ENCODE assay signal across 19 cellular contexts in genomic region chr5:149677721-149678120, GRCh38. TPM values are rescaled to one million over a fixed set of nuclear protein-coding genes. Genes with fewer than 3 reads are reported as not detected.
DNase-seq lines count a peak whose midpoint lies in the region; ATAC-seq, FAIRE-seq and TF ChIP-seq lines count a peak whose summit lies in the region.
"Had no signal": no experiment of that assay in that cellular context is flagged by ENCODE, and none has a peak within 500 bp of the region (broad histone marks: within the 10 kb centered on the region; RNA-seq: fewer than 3 reads in every experiment).

No MANE protein-coding gene starts in this region.

- no peak for TF ChIP-seq EP300 in GM12878 (IDR thresholded peaks at IDR 0.05; ENCODE audit: borderline replicate concordance in 1 of 2, control insufficient read depth in 1 of 2, low read depth in 2 of 2, low read length in 2 of 2)

- TF ChIP-seq RAD21 in GM12878 (IDR thresholded peaks at IDR 0.05; ENCODE audit: insufficient read depth, low read depth, low read length): no peak

- H3K4me2 ChIP-seq in GM12878 (ENCODE audit: control insufficient read depth, insufficient read depth): no peak overlapping the region

- no peaks in the 10 kb centered on the region for H3K9me3 ChIP-seq in GM12878 (replicated peaks; ENCODE audit: control insufficient read depth, insufficient read depth, low read length)
- no peaks in the 10 kb centered on the region for H3K9me3 ChIP-seq in left lung
- no peaks in the 10 kb centered on the region for H3K9me3 ChIP-seq in tibial artery
- no peaks in the 10 kb centered on the region for H3K9me3 ChIP-seq in esophagus squamous epithelium
- H3K9me3 ChIP-seq: mucosa of descending colon, neutrophil, SJCRH30 had no signal

- ATAC-seq in GM12878: peak; percentile 14
- ATAC-seq in left lung: peak; percentile 4
- ATAC-seq in HG03457 (IDR thresholded peaks at IDR 0.05; ENCODE audit: unreplicated experiment): no peak
- ATAC-seq in activated CD8-positive, alpha-beta memory T cell treated with anti-CD3 and anti-CD28 coated beads, Interleukin-2, amount 10 ng/mL, durations not matched to agents 7 days and 5 days: no peak
- ATAC-seq: mucosa of descending colon had no signal

- H2AFZ ChIP-seq in GM12878 (ENCODE audit: control insufficient read depth, low read depth, low read length): no peak overlapping the region

- H3K27me3 ChIP-seq in GM12878 (replicated peaks in 1 of 2; ENCODE audit: control insufficient read depth in 2 of 2, insufficient read depth in 2 of 2, low read length in 1 of 2): no peaks in the 10 kb centered on the region
- H3K27me3 ChIP-seq in left lung: no peaks in the 10 kb centered on the region
- no peaks in the 10 kb centered on the region for H3K27me3 ChIP-seq in tibial artery
- H3K27me3 ChIP-seq in esophagus squamous epithelium: no peaks in the 10 kb centered on the region
- H3K27me3 ChIP-seq: BE2C, neutrophil had no signal

- H3K4me1 ChIP-seq in GM12878 (ENCODE audit: control insufficient read depth, insufficient read depth, low read length): peaks cover 40% of the 10 kb centered on the region
- H3K4me1 ChIP-seq in left lung: peaks cover 0 to 50% of the 10 kb centered on the region in 2 donors
- no peaks in the 10 kb centered on the region for H3K4me1 ChIP-seq in tibial artery
- H3K4me1 ChIP-seq in esophagus squamous epithelium: peaks cover 3 to 45% (median 13%) of the 10 kb centered on the region in 3 donors
- H3K4me1 ChIP-seq: HAP-1, SJCRH30 had no signal

- H3K27ac ChIP-seq in GM12878 (ENCODE audit: control insufficient read depth, insufficient read depth) (no peak overlapping the region), left lung (peak overlapping the region in 1 of 2 donors; percentile 10), tibial artery (no peak overlapping the region), esophagus squamous epithelium (no peak overlapping the region)
- H3K27ac ChIP-seq: neutrophil, SJCRH30 had no signal

- no peaks in the 10 kb centered on the region for H3K79me2 ChIP-seq in GM12878 (ENCODE audit: control insufficient read depth, insufficient read depth, low read length)

- DNase-seq in MV-4-11 (lab: John Stamatoyannopoulos, UW) (peak; percentile 95), GM12878 (ENCODE audit: low read depth, low spot score) (peak; percentile 23), left lung (peak; percentile 53 to 81), tibial artery (peak; percentile 49 to 74), esophagus squamous epithelium (lab: John Stamatoyannopoulos, UW) (no peak)
- no peak for DNase-seq in activated CD8-positive, alpha-beta memory T cell treated with anti-CD3 and anti-CD28 coated beads, Interleukin-2, amount 10 ng/mL, durations not matched to agents 7 days and 5 days
- DNase-seq: activated effector memory CD4-positive, alpha-beta T cell treated with anti-CD3 and anti-CD28 coated beads, Interleukin-2, amount 50 U/mL, for 16 hours; BE2C; DMS53; mucosa of descending colon; NCI-H187; NCI-H446; SJCRH30; stimulated activated CD4-positive, alpha-beta T cell treated with anti-CD3 and anti-CD28 coated beads, Interleukin-2, amount 100 ng/mL, for 48 hours; T1000 had no signal

- H4K20me1 ChIP-seq in GM12878 (ENCODE audit: control insufficient read depth, insufficient read depth): no peaks in the 10 kb centered on the region

- RAD21 ChIA-PET in GM12878 (lab: Charles Lee; ENCODE audit: unreplicated experiment): interaction anchor here (0.7 to 1.3 kb wide), 2 partner anchors 11 to 153 kb away, joined by 3 to 4 read pairs; no protein-coding TSS in a partner anchor

- no peak overlapping the region for H3K4me3 Mint-ChIP-seq in activated CD8-positive, alpha-beta memory T cell treated with anti-CD3 and anti-CD28 coated beads, Interleukin-2, amount 10 ng/mL, durations not matched to agents 7 days and 5 days
- H3K4me3 Mint-ChIP-seq: central memory CD8-positive, alpha-beta T cell had no signal

- H3K4me1 Mint-ChIP-seq in activated CD8-positive, alpha-beta memory T cell treated with anti-CD3 and anti-CD28 coated beads, Interleukin-2, amount 10 ng/mL, durations not matched to agents 7 days and 5 days: no peaks in the 10 kb centered on the region
- H3K4me1 Mint-ChIP-seq: central memory CD8-positive, alpha-beta T cell had no signal

- TF ChIP-seq CTCF in GM12878 (IDR thresholded peaks at IDR 0.05 in 2 of 3, conservative IDR thresholded peaks at IDR 0.05 in 1 of 3; ENCODE audit: control insufficient read depth in 2 of 3, extremely low read depth in 1 of 3, insufficient read depth in 1 of 3, low read depth in 3 of 3, low read length in 3 of 3) (no peak), left lung (IDR thresholded peaks at IDR 0.05) (no peak), tibial artery (IDR thresholded peaks at IDR 0.05) (no peak), esophagus squamous epithelium (IDR thresholded peaks at IDR 0.05) (no peak)

- no peak overlapping the region for H3K27ac Mint-ChIP-seq in activated CD8-positive, alpha-beta memory T cell treated with anti-CD3 and anti-CD28 coated beads, Interleukin-2, amount 10 ng/mL, durations not matched to agents 7 days and 5 days

- in situ Hi-C loops in GM12878 (cut with MboI): no loop called here

- no TSS peak for BruUV-seq in GM12878 (replicated peaks; lab: Mats Ljungman, UMichigan)

- POLR2A ChIA-PET in GM12878 (lab: Charles Lee): interaction anchor here (0.7 kb wide), 1 partner anchor 9 kb away, joined by 3 read pairs; no protein-coding TSS in a partner anchor

- intact Hi-C loops in GM12878 (cut with micrococcal nuclease; ENCODE audit: unreplicated experiment) (no loop called here), left lung (cut with DNase I) (no loop called here), tibial artery (cut with DNase I; ENCODE audit: low total_unique reads) (no loop called here), esophagus squamous epithelium (cut with DNase I) (no loop called here)

- no peak overlapping the region for H3K4me3 ChIP-seq in GM12878
- H3K4me3 ChIP-seq in left lung: no peak overlapping the region
- no peak overlapping the region for H3K4me3 ChIP-seq in tibial artery
- no peak overlapping the region for H3K4me3 ChIP-seq in esophagus squamous epithelium
- H3K4me3 ChIP-seq: HAP-1, mucosa of descending colon, SJCRH30 had no signal

- CTCF ChIA-PET in GM12878 (lab: Yijun Ruan, JAX): interaction anchor here (1.0 to 7.1 kb wide), 7 partner anchors 11 to 152 kb away, joined by 3 to 65 read pairs (median 4); no protein-coding TSS in a partner anchor
- CTCF ChIA-PET in activated CD8-positive, alpha-beta memory T cell treated with anti-CD3 and anti-CD28 coated beads, Interleukin-2, amount 10 ng/mL, durations not matched to agents 7 days and 5 days (lab: Charles Lee): interaction anchor here (1.0 kb wide), 1 partner anchor 313 kb away, joined by 4 read pairs; no protein-coding TSS in a partner anchor

- SMC1A ChIA-PET in GM12878 (lab: Charles Lee; ENCODE audit: uncharacterized antibody, unreplicated experiment): interaction anchor here (1.0 to 4.8 kb wide), 4 partner anchors 11 to 161 kb away, joined by 3 to 32 read pairs (median 4); no protein-coding TSS in a partner anchor

- no peaks in the 10 kb centered on the region for H3K36me3 Mint-ChIP-seq in activated CD8-positive, alpha-beta memory T cell treated with anti-CD3 and anti-CD28 coated beads, Interleukin-2, amount 10 ng/mL, durations not matched to agents 7 days and 5 days

- peaks cover 36% of the 10 kb centered on the region for H3K27me3 Mint-ChIP-seq in activated CD8-positive, alpha-beta memory T cell treated with anti-CD3 and anti-CD28 coated beads, Interleukin-2, amount 10 ng/mL, durations not matched to agents 7 days and 5 days

- no peak for FAIRE-seq in GM12878 (lab: Jason Lieb, UNC)

- H3K36me3 ChIP-seq in GM12878 (ENCODE audit: control insufficient read depth in 2 of 2, insufficient read depth in 2 of 2, low read length in 1 of 2) (no peaks in the 10 kb centered on the region), left lung (no peaks in the 10 kb centered on the region), tibial artery (no peaks in the 10 kb centered on the region), esophagus squamous epithelium (no peaks in the 10 kb centered on the region)
- H3K36me3 ChIP-seq: BE2C, HAP-1, neutrophil, SJCRH30 had no signal

- H3K9ac ChIP-seq in GM12878 (ENCODE audit: control insufficient read depth, insufficient read depth, low read length): no peak overlapping the region

- H3K9me3 Mint-ChIP-seq in activated CD8-positive, alpha-beta memory T cell treated with anti-CD3 and anti-CD28 coated beads, Interleukin-2, amount 10 ng/mL, durations not matched to agents 7 days and 5 days (ENCODE audit: low read depth): no peaks in the 10 kb centered on the region
- H3K9me3 Mint-ChIP-seq: central memory CD8-positive, alpha-beta T cell had no signal

- WGBS in GM12878 (ENCODE audit: insufficient coverage, insufficient replicate concordance, low lambda C conversion rate, missing lambda C conversion rate): 16% methylated on average over 7 of the region's 7 CpGs
- WGBS in esophagus squamous epithelium, 2 donors: 73 to 78% methylated on average over 6 to 7 of the region's 7 CpGs

- no peak for TF ChIP-seq POLR2A in GM12878 (IDR thresholded peaks at IDR 0.05; ENCODE audit: low read depth, low read length)
- TF ChIP-seq POLR2A in esophagus squamous epithelium (IDR thresholded peaks at IDR 0.05): no peak

RNA-seq across cellular contexts. Expression of gene PPARGC1B, which starts 52.4 kb away (rescaled TPM):
- total RNA-seq in GM12878 (2013; cell fraction: nucleolus; rRNA removed): 55.8 and 60.6 TPM in 2 replicates
- total RNA-seq in GM12878 (2014; rRNA removed) (5.3 and 6.4 TPM in 2 replicates), GM12878 (2014; rRNA removed; fragmentation: Illumina TruSeq; extraction: Trizol) (5.8 and 6.1 TPM in 2 replicates), GM12878 (2021) (18.1 and 20.5 TPM in 2 replicates), left lung (1 to 10 TPM; 3.6 to 7.3 TPM), esophagus squamous epithelium (10 to 100 TPM in 2 of 4 donors, 1 to 10 TPM in 2; 8.9 to 15.4 (median 11.9) TPM)
- polyA plus RNA-seq in GM12878 (2011; ENCODE audit: low read depth): 2.5 TPM
- polyA plus RNA-seq in GM12878 (2011; rRNA removed) (3.0 and 4.7 TPM in 2 replicates), GM12878 (2014; fragmentation: Illumina TruSeq; extraction: Trizol) (7.8 and 8.6 TPM in 2 replicates), GM12878 (2014; fragmentation: Nextera tagmentation; extraction: Ambion mirVana) (1 to 10 TPM; 1.8 to 2.5 TPM), GM12878 (2014; rRNA removed) (7.3 and 7.5 TPM in 2 replicates), GM12878 (2016; fragmentation: Nextera tagmentation; extraction: Ambion mirVana) (10 to 100 TPM; 10.4 to 10.7 TPM)
- polyA plus RNA-seq in GM12878 (2011; cell fraction: cytosol; rRNA removed): 3.2 and 4.0 TPM in 2 replicates
- 24.1 and 34.3 TPM in 2 replicates for polyA plus RNA-seq in GM12878 (2011; cell fraction: nucleus; rRNA removed)
- 3.1 and 3.8 TPM in 2 replicates for polyA plus RNA-seq in GM12878 (2012)
- polyA minus RNA-seq in GM12878 (2011; rRNA and poly(A)+ RNA removed): 9.2 and 10.7 TPM in 2 replicates
- polyA minus RNA-seq in GM12878 (2011; cell fraction: cytosol; rRNA and poly(A)+ RNA removed): 5.5 and 6.4 TPM in 2 replicates
- 11.2 and 19.8 TPM in 2 replicates for polyA minus RNA-seq in GM12878 (2011; cell fraction: nucleus; rRNA and poly(A)+ RNA removed)
- 1 to 10 TPM; 6.0 to 7.2 TPM for total RNA-seq in activated CD8-positive, alpha-beta memory T cell treated with anti-CD3 and anti-CD28 coated beads, Interleukin-2, amount 10 ng/mL, durations not matched to agents 7 days and 5 days

Comparison
In these comparisons a context has a peak if more than half of its experiments do, and no peak if none do; other contexts are left out.
1. DNase-seq: peak in MV-4-11 (single experiment), GM12878 (single experiment), left lung (2 of 2) and tibial artery (2 of 2); none in activated CD8-positive, alpha-beta memory T cell treated with anti-CD3 and anti-CD28 coated beads, Interleukin-2, amount 10 ng/mL, durations not matched to agents 7 days and 5 days (single experiment) and esophagus squamous epithelium (single experiment).
2. ATAC-seq: peak in GM12878 (single experiment) and left lung (single experiment); none in HG03457 (single experiment) and activated CD8-positive, alpha-beta memory T cell treated with anti-CD3 and anti-CD28 coated beads, Interleukin-2, amount 10 ng/mL, durations not matched to agents 7 days and 5 days (single experiment).